In genomic region chr14:22866874-22867273, GRCh38 we compare ENCODE assay signal across 18 cellular contexts. TPM values are rescaled to one million over a fixed set of nuclear protein-coding genes. Genes with fewer than 3 reads are reported as not detected.
DNase-seq lines count a peak whose midpoint lies in the region; ATAC-seq, FAIRE-seq and TF ChIP-seq lines count a peak whose summit lies in the region.
"Had no signal": no experiment of that assay in that cellular context is flagged by ENCODE, and none has a peak within 500 bp of the region (broad histone marks: within the 10 kb centered on the region; RNA-seq: fewer than 3 reads in every experiment).

No MANE protein-coding gene starts in this region.

- H3K56ac ChIP-seq in H1 (replicated peaks; ENCODE audit: insufficient read length, low read depth, low read length), result no peak overlapping the region

- FAIRE-seq in H1 (lab: Jason Lieb, UNC), result no peak
- FAIRE-seq: A549, GM12878, GM18507 had no signal

- no peak for TF ChIP-seq CTCF in HEK293 (tag by site-specific recombination; IDR thresholded peaks at IDR 0.05)
- no peak for TF ChIP-seq CTCF in H1 (IDR thresholded peaks at IDR 0.05; ENCODE audit: control extremely low read depth in 1 of 3, insufficient read depth in 1 of 3, low read depth in 1 of 3, low read length in 3 of 3)

- WGBS in H1 (ENCODE audit: extremely low coverage in 1 of 2, insufficient coverage in 1 of 2, insufficient read length in 1 of 2, insufficient replicate concordance in 2 of 2, low coverage in 1 of 2, low lambda C conversion rate in 2 of 2, missing lambda C conversion rate in 1 of 2), 2 experiments, result 92% methylated on average over 5 of the region's 5 CpGs; no CpG with 5 or more reads in 1 of the 2 experiments

- no peak overlapping the region for H3K14ac ChIP-seq in H1 (ENCODE audit: insufficient read length)

- no peak overlapping the region for H4K91ac ChIP-seq in H1 (replicated peaks; ENCODE audit: insufficient read length, low read length)

- H3K4me1 ChIP-seq in HEK293 (ENCODE audit: control insufficient read depth, insufficient read depth, low read length) (peaks cover 6% of the 10 kb centered on the region), H1 (replicated peaks in 1 of 4; ENCODE audit: control insufficient read depth in 3 of 4, insufficient read depth in 4 of 4, low read length in 3 of 4) (peaks cover 0 to 6% (median 4%) of the 10 kb centered on the region in 4 experiments; a peak in 3 of 7 replicates)
- H3K4me1 ChIP-seq in naive thymus-derived CD4-positive, alpha-beta T cell (ENCODE audit: control insufficient read depth in 2 of 2, insufficient read depth in 2 of 2, low read length in 2 of 2), result peaks cover 12 to 21% of the 10 kb centered on the region in 2 donors

- TF ChIP-seq POLR2A in H1 (IDR thresholded peaks at IDR 0.05; ENCODE audit: control extremely low read depth in 1 of 2, low read depth in 2 of 2, low read length in 2 of 2), result no peak

- H3K36me3 ChIP-seq in HEK293 (ENCODE audit: control insufficient read depth in 2 of 2, insufficient read depth in 1 of 2, low read length in 2 of 2) (no peaks in the 10 kb centered on the region), H1 (ENCODE audit: control insufficient read depth in 2 of 4, insufficient read depth in 4 of 4, low read length in 3 of 4) (no peaks in the 10 kb centered on the region)
- H3K36me3 ChIP-seq in naive thymus-derived CD4-positive, alpha-beta T cell (ENCODE audit: control insufficient read depth in 2 of 3, insufficient read depth in 3 of 3, low read length in 3 of 3), result peaks cover 0 to 4% (median 0%) of the 10 kb centered on the region in 3 experiments
- H3K36me3 ChIP-seq: BE2C had no signal

- ATAC-seq in naive thymus-derived CD4-positive, alpha-beta T cell, result no peak
- ATAC-seq in stimulated activated memory B cell treated with anti-CD40 and anti-IgM and Interleukin-4, amounts not matched to agents 10 μg/mL and 1 μg/mL and 100 μg/mL, for 72 hours, result no peak
- ATAC-seq: A549, GM12878, GM23338 had no signal

- H2BK5ac ChIP-seq in H1 (ENCODE audit: low read depth, low read length), result no peak overlapping the region

- no peak overlapping the region for H3K4ac ChIP-seq in H1 (replicated peaks; ENCODE audit: insufficient read length, low read depth, low read length)

- no peak overlapping the region for H2AFZ ChIP-seq in H1 (ENCODE audit: low read length)
- H2AFZ ChIP-seq: GM23338 had no signal

- no peaks in the 10 kb centered on the region for H3K27me3 ChIP-seq in H1 (replicated peaks in 1 of 4; ENCODE audit: control insufficient read depth in 3 of 4, extremely low read depth in 1 of 4, insufficient read depth in 3 of 4, low read length in 3 of 4)
- no peaks in the 10 kb centered on the region for H3K27me3 ChIP-seq in naive thymus-derived CD4-positive, alpha-beta T cell (ENCODE audit: control insufficient read depth in 2 of 2, insufficient read depth in 2 of 2, low read length in 2 of 2)
- H3K27me3 ChIP-seq: BE2C had no signal

- no peak overlapping the region for H3K9ac ChIP-seq in H1 (replicated peaks in 1 of 4; ENCODE audit: extremely low read depth in 1 of 4, low read depth in 3 of 4, low read length in 3 of 4)

- peaks cover 0 to 7% (median 0%) of the 10 kb centered on the region in 5 donors for H3K27me3 Mint-ChIP-seq in naive thymus-derived CD4-positive, alpha-beta T cell
- H3K27me3 Mint-ChIP-seq in stimulated activated memory B cell treated with anti-CD40 and anti-IgM and Interleukin-4, amounts not matched to agents 10 μg/mL and 1 μg/mL and 100 μg/mL, for 72 hours, result no peaks in the 10 kb centered on the region

- H2BK120ac ChIP-seq in H1 (replicated peaks; ENCODE audit: low read depth, low read length), result no peak overlapping the region

- no peak overlapping the region for H3K4me2 ChIP-seq in H1 (ENCODE audit: insufficient read depth in 1 of 2, low read depth in 2 of 2, low read length in 2 of 2)
- H3K4me2 ChIP-seq: A549, GM23338 had no signal

- 0 out of 2 replicates have a peak overlapping the region, but pooled peaks have one; percentile 70 for H2AK5ac ChIP-seq in H1 (ENCODE audit: low read depth, low read length)

- no peak overlapping the region for H3K4me3 Mint-ChIP-seq in naive thymus-derived CD4-positive, alpha-beta T cell
- H3K4me3 Mint-ChIP-seq in stimulated activated memory B cell treated with anti-CD40 and anti-IgM and Interleukin-4, amounts not matched to agents 10 μg/mL and 1 μg/mL and 100 μg/mL, for 72 hours, result no peak overlapping the region
- H3K4me3 Mint-ChIP-seq: CD8-positive, alpha-beta memory T cell; GM23338 had no signal

- TF ChIP-seq RAD21 in H1 (IDR thresholded peaks at IDR 0.05 in 1 of 2, conservative IDR thresholded peaks at IDR 0.05 in 1 of 2; ENCODE audit: low read depth in 2 of 2, low read length in 2 of 2), result no peak

- no peak overlapping the region for H3K4me3 ChIP-seq in HEK293 (ENCODE audit: low read depth, low read length)
- no peak overlapping the region for H3K4me3 ChIP-seq in H1 (ENCODE audit: extremely low read depth in 1 of 4, insufficient read depth in 2 of 4, low read depth in 3 of 4, low read length in 4 of 4)
- no peak overlapping the region for H3K4me3 ChIP-seq in naive thymus-derived CD4-positive, alpha-beta T cell (ENCODE audit: low read length)
- H3K4me3 ChIP-seq: A549, GM12878, GM23338 had no signal

- H3K79me1 ChIP-seq in H1 (ENCODE audit: low read depth, low read length), result no peaks in the 10 kb centered on the region

- peaks cover 9 to 37% (median 22%) of the 10 kb centered on the region in 7 donors for H3K4me1 Mint-ChIP-seq in naive thymus-derived CD4-positive, alpha-beta T cell
- H3K4me1 Mint-ChIP-seq in stimulated activated memory B cell treated with anti-CD40 and anti-IgM and Interleukin-4, amounts not matched to agents 10 μg/mL and 1 μg/mL and 100 μg/mL, for 72 hours, result peaks cover 17% of the 10 kb centered on the region

- DNase-seq in H1 (ENCODE audit: low read depth in 1 of 2, low spot score in 2 of 2) (no peak), NCI-H1694 treated with DMSO at 0.1 percent for 48 hours (lab: John Stamatoyannopoulos, UW) (no peak), mucosa of gallbladder (ENCODE audit: low spot score) (no peak)
- DNase-seq in naive thymus-derived CD4-positive, alpha-beta T cell, result no peak
- no peak for DNase-seq in activated CD8-positive, alpha-beta memory T cell treated with anti-CD3 and anti-CD28 coated beads, Interleukin-2, amount 50 U/mL, for 4 hours
- DNase-seq: BE2C; Caco-2; CD8-positive, alpha-beta memory T cell; DMS 273 treated with DMSO at 0.1 percent for 48 hours; H9 had no signal

- no peak overlapping the region for H3K23ac ChIP-seq in H1 (ENCODE audit: insufficient read length)

- intact Hi-C loops in naive thymus-derived CD4-positive, alpha-beta T cell (cut with micrococcal nuclease), result no loop called here

- H2BK20ac ChIP-seq in H1 (ENCODE audit: low read length), result no peak overlapping the region

- H3K9me3 ChIP-seq in HEK293 (ENCODE audit: control insufficient read depth, insufficient read depth, low read depth, low read length) (no peaks in the 10 kb centered on the region), H1 (ENCODE audit: insufficient read depth in 2 of 2, low read depth in 1 of 2, low read length in 1 of 2) (no peaks in the 10 kb centered on the region)
- H3K9me3 ChIP-seq in naive thymus-derived CD4-positive, alpha-beta T cell (ENCODE audit: control insufficient read depth in 2 of 3, low read length in 3 of 3), result no peaks in the 10 kb centered on the region
- H3K9me3 ChIP-seq: BE2C, Caco-2 had no signal

- TF ChIP-seq EP300 in H1 (IDR thresholded peaks at IDR 0.05; ENCODE audit: borderline replicate concordance in 1 of 2, low read depth in 2 of 2, low read length in 2 of 2), result no peak

- H2BK15ac ChIP-seq in H1 (ENCODE audit: low read length), result no peak overlapping the region

- no peaks in the 10 kb centered on the region for H4K20me1 ChIP-seq in H1 (replicated peaks in 1 of 2; ENCODE audit: control insufficient read depth in 1 of 2, insufficient read depth in 2 of 2, low read length in 2 of 2)

- H3K79me2 ChIP-seq in H1 (ENCODE audit: control insufficient read depth in 1 of 2, insufficient read depth in 2 of 2, low read length in 2 of 2), result no peaks in the 10 kb centered on the region

- no peak overlapping the region for H3K18ac ChIP-seq in H1 (ENCODE audit: extremely low read depth, low read length)

- no peak overlapping the region for H4K5ac ChIP-seq in H1 (ENCODE audit: insufficient read length, low read depth, low read length)

- H3K27ac ChIP-seq in HEK293 (ENCODE audit: extremely low read depth, low read depth, low read length), result no peak overlapping the region
- no peak overlapping the region for H3K27ac ChIP-seq in H1 (ENCODE audit: low read depth, low read length)
- no peak overlapping the region for H3K27ac ChIP-seq in naive thymus-derived CD4-positive, alpha-beta T cell (ENCODE audit: low read depth, low read length)
- H3K27ac ChIP-seq: A549, C4-2B had no signal

- CTCF ChIA-PET in HEK293 (lab: Yijun Ruan, JAX) (interaction anchor here (0.6 to 1.6 kb wide), 6 partner anchors 14 to 320 kb away, joined by 3 to 5 read pairs (median 4); partner anchors contain the start of gene REM2), H1 (lab: Charles Lee; ENCODE audit: partially characterized antibody) (interaction anchor here (0.7 to 56.0 kb wide), 8 partner anchors 13 to 280 kb away, joined by 3 to 1562 read pairs (median 4); partner anchors contain the start of genes MMP14, MRPL52 and SLC7A7)
- CTCF ChIA-PET in naive thymus-derived CD4-positive, alpha-beta T cell (lab: Charles Lee), result interaction anchor here (1.5 to 1.6 kb wide), 2 partner anchors 12 to 22 kb away, joined by 5 to 6 read pairs; no protein-coding TSS in a partner anchor

- no peak overlapping the region for H4K8ac ChIP-seq in H1 (ENCODE audit: extremely low read depth, insufficient read depth, low read length)

- POLR2A ChIA-PET in HEK293 (lab: Yijun Ruan, JAX), result no interaction called here
- POLR2A ChIA-PET in H1 (lab: Charles Lee; ENCODE audit: partially characterized antibody), result interaction anchor here (0.9 to 1.5 kb wide), 4 partner anchors 14 to 100 kb away, joined by 3 to 4 read pairs (median 4); partner anchors contain the start of gene OXA1L
- POLR2A ChIA-PET in naive thymus-derived CD4-positive, alpha-beta T cell (lab: Charles Lee), result interaction anchor here (1.0 to 1.4 kb wide), 4 partner anchors 15 to 90 kb away, joined by 3 to 4 read pairs (median 3); partner anchors contain the start of gene HAUS4

- peak overlapping the region in 7 of 9 donors; percentile 15 to 77 (median 62) for H3K27ac Mint-ChIP-seq in naive thymus-derived CD4-positive, alpha-beta T cell
- peak overlapping the region; percentile 51 for H3K27ac Mint-ChIP-seq in stimulated activated memory B cell treated with anti-CD40 and anti-IgM and Interleukin-4, amounts not matched to agents 10 μg/mL and 1 μg/mL and 100 μg/mL, for 72 hours
- H3K27ac Mint-ChIP-seq: GM23338, H9 had no signal

- H3K36me3 Mint-ChIP-seq in naive thymus-derived CD4-positive, alpha-beta T cell, result peaks cover 0 to 9% (median 0%) of the 10 kb centered on the region in 5 donors
- H3K36me3 Mint-ChIP-seq in stimulated activated memory B cell treated with anti-CD40 and anti-IgM and Interleukin-4, amounts not matched to agents 10 μg/mL and 1 μg/mL and 100 μg/mL, for 72 hours, result no peaks in the 10 kb centered on the region

- H3K9me3 Mint-ChIP-seq in naive thymus-derived CD4-positive, alpha-beta T cell, result peaks cover 0 to 1% (median 0%) of the 10 kb centered on the region in 11 donors
- no peaks in the 10 kb centered on the region for H3K9me3 Mint-ChIP-seq in stimulated activated memory B cell treated with anti-CD40 and anti-IgM and Interleukin-4, amounts not matched to agents 10 μg/mL and 1 μg/mL and 100 μg/mL, for 72 hours
- H3K9me3 Mint-ChIP-seq: CD8-positive, alpha-beta memory T cell; GM23338; H9 had no signal

- no peak overlapping the region for H2BK12ac ChIP-seq in H1 (ENCODE audit: low read depth, low read length)

- peaks cover 5% of the 10 kb centered on the region for H3K23me2 ChIP-seq in H1 (ENCODE audit: low read depth, low read length)

RNA-seq across cellular contexts. Expression of gene LRP10, which starts 4.7 kb away (rescaled TPM):
- total RNA-seq in H1 (2021; fragmentation: NEBNext Ultra II Directional; extraction: Animal tissue kit (Norgen Biotek cat#: 25700)), result 15.6 and 15.7 TPM in 2 replicates
- 12.4 and 22.8 TPM in 2 replicates for polyA plus RNA-seq in H1 (2011; rRNA removed)
- polyA plus RNA-seq in H1 (2011; cell fraction: cytosol; rRNA removed), result 10.6 TPM
- 21.0 TPM for polyA plus RNA-seq in H1 (2011; cell fraction: nucleus; rRNA removed)
- 10.6 to 17.3 TPM (median 14.7 TPM) in 4 replicates for polyA plus RNA-seq in H1 (2012, experiment 1 of 2)
- polyA plus RNA-seq in H1 (2012, experiment 2 of 2), result 13.0 TPM
- polyA plus RNA-seq in H1 (2013, experiment 1 of 2), result 15.4 TPM
- polyA plus RNA-seq in H1 (2013, experiment 2 of 2), result 15.6 TPM
- polyA minus RNA-seq in H1 (2011; rRNA and poly(A)+ RNA removed), result 21.1 and 22.8 TPM in 2 replicates
- polyA minus RNA-seq in H1 (2011; cell fraction: cytosol; rRNA and poly(A)+ RNA removed), result 13.1 TPM
- polyA minus RNA-seq in H1 (2011; cell fraction: nucleus; rRNA and poly(A)+ RNA removed), result 11.9 TPM
- 10 to 100 TPM; 55.5 to 76.1 (median 72.3) TPM for total RNA-seq in naive thymus-derived CD4-positive, alpha-beta T cell
- polyA plus RNA-seq in naive thymus-derived CD4-positive, alpha-beta T cell, result 100 to 1,000 TPM in 1 of 2 donors, 10 to 100 TPM in 1; 68.0 to 103 TPM
- total RNA-seq in mucosa of gallbladder, result 315 TPM

RNA-seq across cellular contexts. Expression of gene REM2, which starts 16.1 kb away (rescaled TPM):
- 1.1 and 1.3 TPM in 2 replicates for total RNA-seq in H1 (2021; fragmentation: NEBNext Ultra II Directional; extraction: Animal tissue kit (Norgen Biotek cat#: 25700))
- polyA plus RNA-seq in H1 (2011; rRNA removed), result 0.78 and 1.00 TPM in 2 replicates
- 1.4 TPM for polyA plus RNA-seq in H1 (2011; cell fraction: cytosol; rRNA removed)
- 2.2 TPM for polyA plus RNA-seq in H1 (2011; cell fraction: nucleus; rRNA removed)
- polyA plus RNA-seq in H1 (2012, experiment 1 of 2), result 0.96 to 1.6 TPM (median 1.2 TPM) in 4 replicates
- 1.3 TPM for polyA plus RNA-seq in H1 (2012, experiment 2 of 2)
- polyA plus RNA-seq in H1 (2013, experiment 1 of 2), result 1.5 TPM
- polyA plus RNA-seq in H1 (2013, experiment 2 of 2), result 1.4 TPM
- polyA minus RNA-seq in H1 (2011; rRNA and poly(A)+ RNA removed), result 0.34 and 0.73 TPM in 2 replicates
- not detected for polyA minus RNA-seq in H1 (2011; cell fraction: cytosol; rRNA and poly(A)+ RNA removed)
- polyA minus RNA-seq in H1 (2011; cell fraction: nucleus; rRNA and poly(A)+ RNA removed), result 1.8 TPM
- total RNA-seq in naive thymus-derived CD4-positive, alpha-beta T cell, result 1 to 10 TPM in 4 of 5 experiments, under 1 TPM in 1; 0.97 to 8.6 (median 5.4) TPM
- polyA plus RNA-seq in naive thymus-derived CD4-positive, alpha-beta T cell, result 1 to 10 TPM in 1 of 2 donors, under 1 TPM in 1; 0.58 to 1.4 TPM
- total RNA-seq in mucosa of gallbladder, result 1.4 TPM
- total RNA-seq: HT1080 had no signal

RNA-seq across cellular contexts. Expression of gene MMP14, which starts 30.5 kb away (rescaled TPM):
- total RNA-seq in H1 (2021; fragmentation: NEBNext Ultra II Directional; extraction: Animal tissue kit (Norgen Biotek cat#: 25700)), result 83.1 and 86.8 TPM in 2 replicates
- 58.2 and 81.6 TPM in 2 replicates for polyA plus RNA-seq in H1 (2011; rRNA removed)
- polyA plus RNA-seq in H1 (2011; cell fraction: cytosol; rRNA removed), result 61.6 TPM
- 147 TPM for polyA plus RNA-seq in H1 (2011; cell fraction: nucleus; rRNA removed)
- 54.3 to 67.5 TPM (median 63.3 TPM) in 4 replicates for polyA plus RNA-seq in H1 (2012, experiment 1 of 2)
- polyA plus RNA-seq in H1 (2012, experiment 2 of 2), result 60.0 TPM
- polyA plus RNA-seq in H1 (2013, experiment 1 of 2), result 277 TPM
- polyA plus RNA-seq in H1 (2013, experiment 2 of 2), result 290 TPM
- polyA minus RNA-seq in H1 (2011; rRNA and poly(A)+ RNA removed), result 46.1 and 61.0 TPM in 2 replicates
- polyA minus RNA-seq in H1 (2011; cell fraction: cytosol; rRNA and poly(A)+ RNA removed), result 28.2 TPM
- polyA minus RNA-seq in H1 (2011; cell fraction: nucleus; rRNA and poly(A)+ RNA removed), result 24.5 TPM
- 1 to 10 TPM; 1.8 to 6.6 (median 2.0) TPM for total RNA-seq in naive thymus-derived CD4-positive, alpha-beta T cell
- polyA plus RNA-seq in naive thymus-derived CD4-positive, alpha-beta T cell, result not detected
- total RNA-seq in mucosa of gallbladder, result 222 TPM
- polyA plus RNA-seq: CD8-positive, alpha-beta memory T cell had no signal

RNA-seq across cellular contexts. Expression of gene MRPL52, which starts 37.2 kb away (rescaled TPM):
- total RNA-seq in H1 (2021; fragmentation: NEBNext Ultra II Directional; extraction: Animal tissue kit (Norgen Biotek cat#: 25700)), result 172 and 176 TPM in 2 replicates
- polyA plus RNA-seq in H1 (2011; rRNA removed), result 70.5 and 109 TPM in 2 replicates
- 108 TPM for polyA plus RNA-seq in H1 (2011; cell fraction: cytosol; rRNA removed)
- polyA plus RNA-seq in H1 (2011; cell fraction: nucleus; rRNA removed), result 74.0 TPM
- 186 to 208 TPM (median 197 TPM) in 4 replicates for polyA plus RNA-seq in H1 (2012, experiment 1 of 2)
- polyA plus RNA-seq in H1 (2012, experiment 2 of 2), result 516 TPM
- polyA plus RNA-seq in H1 (2013, experiment 1 of 2), result 328 TPM
- polyA plus RNA-seq in H1 (2013, experiment 2 of 2), result 334 TPM
- 9.8 and 12.4 TPM in 2 replicates for polyA minus RNA-seq in H1 (2011; rRNA and poly(A)+ RNA removed)
- 41.0 TPM for polyA minus RNA-seq in H1 (2011; cell fraction: cytosol; rRNA and poly(A)+ RNA removed)
- 34.9 TPM for polyA minus RNA-seq in H1 (2011; cell fraction: nucleus; rRNA and poly(A)+ RNA removed)
- 100 to 1,000 TPM in 1 of 5 experiments, 10 to 100 TPM in 4; 32.9 to 118 (median 48.2) TPM for total RNA-seq in naive thymus-derived CD4-positive, alpha-beta T cell
- 100 to 1,000 TPM; 169 to 189 TPM for polyA plus RNA-seq in naive thymus-derived CD4-positive, alpha-beta T cell
- total RNA-seq in mucosa of gallbladder, result 85.1 TPM

RNA-seq across cellular contexts. Expression of gene SLC7A7, which starts 51.6 kb away (rescaled TPM):
- total RNA-seq in H1 (2021; fragmentation: NEBNext Ultra II Directional; extraction: Animal tissue kit (Norgen Biotek cat#: 25700)), result 5.8 and 6.3 TPM in 2 replicates
- polyA plus RNA-seq in H1 (2011; rRNA removed), result 14.9 and 15.0 TPM in 2 replicates
- 10.3 TPM for polyA plus RNA-seq in H1 (2011; cell fraction: cytosol; rRNA removed)
- 8.1 TPM for polyA plus RNA-seq in H1 (2011; cell fraction: nucleus; rRNA removed)
- polyA plus RNA-seq in H1 (2012, experiment 1 of 2), result 5.0 to 6.8 TPM (median 5.6 TPM) in 4 replicates
- 4.1 TPM for polyA plus RNA-seq in H1 (2012, experiment 2 of 2)
- polyA plus RNA-seq in H1 (2013, experiment 1 of 2), result 7.1 TPM
- 7.1 TPM for polyA plus RNA-seq in H1 (2013, experiment 2 of 2)
- 11.7 and 13.5 TPM in 2 replicates for polyA minus RNA-seq in H1 (2011; rRNA and poly(A)+ RNA removed)
- polyA minus RNA-seq in H1 (2011; cell fraction: cytosol; rRNA and poly(A)+ RNA removed), result 3.2 TPM
- polyA minus RNA-seq in H1 (2011; cell fraction: nucleus; rRNA and poly(A)+ RNA removed), result 5.0 TPM
- total RNA-seq in naive thymus-derived CD4-positive, alpha-beta T cell, result 10 to 100 TPM in 1 of 5 experiments, 1 to 10 TPM in 4; 1.1 to 71.1 (median 2.7) TPM
- polyA plus RNA-seq in naive thymus-derived CD4-positive, alpha-beta T cell, result 1 to 10 TPM; 1.1 to 1.4 TPM
- 72.7 TPM for total RNA-seq in mucosa of gallbladder
- polyA plus RNA-seq: CD8-positive, alpha-beta memory T cell had no signal

Comparison
In these comparisons a context has a peak if more than half of its experiments do, and no peak if none do; other contexts are left out.
1. RNA of gene MMP14, which starts 30.5 kb away (total RNA-seq): 222 TPM in mucosa of gallbladder (single experiment) and 83.1 to 86.8 TPM in H1; 1.8 to 6.6 TPM in naive thymus-derived CD4-positive, alpha-beta T cell; every median in the first group is over 10 times any median in the second.